ENCODE assay signal across 25 cellular contexts in genomic region chr18:40197711-40198110, GRCh38.
"Had no signal": no experiment of that assay in that cellular context is flagged by ENCODE, and none has a peak within 500 bp of the region (broad histone marks: within the 10 kb centered on the region; RNA-seq: fewer than 3 reads in every experiment).

No MANE protein-coding gene starts in this region.

- H3K27ac ChIP-seq: colonic mucosa, neutrophil, pancreas, right lobe of liver, suprapubic skin, transverse colon, upper lobe of right lung, uterus had no signal

- H3K9me3 ChIP-seq: colonic mucosa, neutrophil, pancreas, right lobe of liver, suprapubic skin, transverse colon, upper lobe of right lung, uterus had no signal

- H3K27me3 Mint-ChIP-seq: dendritic cell treated with granulocyte-macrophage colony-stimulating factor and Interleukin-4, amounts not matched to agents 40 ng/mL and 50 ng/mL, for 4 days; memory B cell; naive thymus-derived CD4-positive, alpha-beta T cell; stimulated activated naive CD8-positive, alpha-beta T cell treated with anti-CD3 and anti-CD28 coated beads, Interleukin-15, amount 100 ng/mL, for 72 hours had no signal

- H3K9me3 Mint-ChIP-seq: memory B cell had no signal

- H3K36me3 ChIP-seq: colonic mucosa, neutrophil, pancreas, right lobe of liver, suprapubic skin, transverse colon, upper lobe of right lung, uterus had no signal

- H3K4me3 Mint-ChIP-seq: dendritic cell treated with granulocyte-macrophage colony-stimulating factor and Interleukin-4, amounts not matched to agents 40 ng/mL and 50 ng/mL, for 4 days; immature natural killer cell; memory B cell; naive thymus-derived CD4-positive, alpha-beta T cell; stimulated activated naive CD8-positive, alpha-beta T cell treated with anti-CD3 and anti-CD28 coated beads, Interleukin-15, amount 100 ng/mL, for 72 hours had no signal

- H3K27me3 ChIP-seq: colonic mucosa, neutrophil, pancreas, right lobe of liver, suprapubic skin, transverse colon, upper lobe of right lung, uterus had no signal

- DNase-seq: colonic mucosa; effector CD8-positive, alpha-beta T cell; erythroblast; hypothalamus; immature natural killer cell; midbrain; naive thymus-derived CD4-positive, alpha-beta T cell; pancreas; retina; right lobe of liver; small intestine; stimulated activated CD4-positive, alpha-beta T cell treated with anti-CD3 and anti-CD28 coated beads, Interleukin-12 subunit alpha, Interleukin-12 subunit beta, amount 100 ng/mL, for 4 hours; stimulated activated CD4-positive, alpha-beta T cell treated with anti-CD3 and anti-CD28 coated beads, Interleukin-1b, Interleukin-23, amount 100 ng/mL, for 48 hours; stimulated activated CD4-positive, alpha-beta T cell treated with anti-CD3 and anti-CD28 coated beads, Interleukin-4, amount 100 ng/mL, for 1 hour; stimulated activated CD8-positive, alpha-beta memory T cell treated with anti-CD3 and anti-CD28 coated beads, Interleukin-4, amount 100 ng/mL, for 48 hours; stimulated activated naive CD4-positive, alpha-beta T cell; stimulated activated naive CD8-positive, alpha-beta T cell treated with anti-CD3 and anti-CD28 coated beads, Interleukin-15, amount 100 ng/mL, for 72 hours; transverse colon; upper lobe of right lung; uterus had no signal

- H3K4me3 ChIP-seq: colonic mucosa, lung, pancreas, right lobe of liver, suprapubic skin, transverse colon, upper lobe of right lung, uterus had no signal

- H3K4me1 ChIP-seq: colonic mucosa, pancreas, right lobe of liver, suprapubic skin, transverse colon, upper lobe of right lung, uterus had no signal

- H3K36me3 Mint-ChIP-seq: memory B cell; naive thymus-derived CD4-positive, alpha-beta T cell had no signal

- H3K4me1 Mint-ChIP-seq: immature natural killer cell; memory B cell; naive thymus-derived CD4-positive, alpha-beta T cell; stimulated activated naive CD8-positive, alpha-beta T cell treated with anti-CD3 and anti-CD28 coated beads, Interleukin-15, amount 100 ng/mL, for 72 hours had no signal

- H3K27ac Mint-ChIP-seq: dendritic cell treated with granulocyte-macrophage colony-stimulating factor and Interleukin-4, amounts not matched to agents 40 ng/mL and 50 ng/mL, for 4 days; immature natural killer cell; memory B cell; naive thymus-derived CD4-positive, alpha-beta T cell; stimulated activated naive CD8-positive, alpha-beta T cell treated with anti-CD3 and anti-CD28 coated beads, Interleukin-15, amount 100 ng/mL, for 72 hours had no signal
